Comparison of ENCODE assay signal across 8 cellular contexts in genomic region chr2:38600242-38600891, GRCh38. TPM values are rescaled to one million over a fixed set of nuclear protein-coding genes. Genes with fewer than 3 reads are reported as not detected.
DNase-seq lines count a peak whose midpoint lies in the region; ATAC-seq, FAIRE-seq and TF ChIP-seq lines count a peak whose summit lies in the region.

No MANE protein-coding gene starts in this region.

- no peaks in the 10 kb centered on the region for H3K9me3 ChIP-seq in BLaER1 treated with 17β-estradiol and CSF1 and Interleukin-3, amounts not matched to agents 10 nM and 100 nM (replicated peaks in 1 of 11)
- H3K9me3 ChIP-seq in K562 (replicated peaks; ENCODE audit: control insufficient read depth, insufficient read depth, low read depth, low read length) (no peaks in the 10 kb centered on the region), mucosa of rectum (ENCODE audit: control insufficient read depth in 2 of 2, low read length in 2 of 2) (no peaks in the 10 kb centered on the region)

- H3K9me1 ChIP-seq in K562 (ENCODE audit: control insufficient read depth, insufficient read depth, low read length): no peaks in the 10 kb centered on the region

- H4K20me1 ChIP-seq in BLaER1 treated with 17β-estradiol and CSF1 and Interleukin-3, amounts not matched to agents 10 nM and 100 nM: peaks cover 25 to 63% (median 36%) of the 10 kb centered on the region in 11 experiments; a peak in 20 of 22 replicates
- no peaks in the 10 kb centered on the region for H4K20me1 ChIP-seq in KMS-11 (ENCODE audit: insufficient read depth)
- H4K20me1 ChIP-seq in K562 (replicated peaks; ENCODE audit: control insufficient read depth, insufficient read depth, low read length): peaks cover 11% of the 10 kb centered on the region

- H3K79me2 ChIP-seq in KMS-11 (ENCODE audit: insufficient read depth, low read depth) (peaks cover 63% of the 10 kb centered on the region), K562 (ENCODE audit: control insufficient read depth, insufficient read depth, low read length) (peaks cover 74% of the 10 kb centered on the region)

- no peak for TF ChIP-seq EP300 in K562 (IDR thresholded peaks at IDR 0.05; ENCODE audit: low read length)

- TF ChIP-seq CTCF in KMS-11 (conservative IDR thresholded peaks at IDR 0.05; ENCODE audit: low read depth, low read length) (no peak), K562 (IDR thresholded peaks at IDR 0.05 in 2 of 3, conservative IDR thresholded peaks at IDR 0.05 in 1 of 3; ENCODE audit: insufficient read depth in 2 of 3, low read depth in 1 of 3, low read length in 3 of 3) (no peak)

- CTCF ChIA-PET in K562 (lab: Yijun Ruan, JAX; ENCODE audit: low intra/inter-chr PET ratio): interaction anchor here (0.5 kb wide), 1 partner anchor 96 kb away, joined by 3 read pairs; no protein-coding TSS in a partner anchor

- H3K27me3 ChIP-seq in BLaER1 treated with 17β-estradiol and CSF1 and Interleukin-3, amounts not matched to agents 10 nM and 100 nM: peaks cover 35 to 73% (median 54%) of the 10 kb centered on the region in 11 experiments
- no peaks in the 10 kb centered on the region for H3K27me3 ChIP-seq in KMS-11 (ENCODE audit: insufficient read depth, low read depth)
- H3K27me3 ChIP-seq in K562 (ENCODE audit: control insufficient read depth in 2 of 2, insufficient read depth in 2 of 2, low read length in 2 of 2): no peaks in the 10 kb centered on the region
- H3K27me3 ChIP-seq in mucosa of rectum (ENCODE audit: control insufficient read depth in 2 of 2, insufficient read depth in 2 of 2, low read length in 2 of 2): no peaks in the 10 kb centered on the region

- H2AFZ ChIP-seq in KMS-11 (ENCODE audit: low read depth): no peak overlapping the region
- no peak overlapping the region for H2AFZ ChIP-seq in K562 (ENCODE audit: low read depth, low read length)

- intact Hi-C loops in K562 (cut with micrococcal nuclease): no loop called here

- POLR2A ChIA-PET in K562 (lab: Yijun Ruan, JAX): interaction anchor here (0.6 to 3.5 kb wide), 7 partner anchors 9 to 151 kb away, joined by 3 to 15 read pairs (median 4); partner anchors contain the start of gene SRSF7

- DNase-seq in K562 (ENCODE audit: extremely low read depth in 1 of 4, low spot score in 3 of 4): peak in 2 of 4 experiments; percentile 32 to 75
- no peak for DNase-seq in nucleus accumbens (lab: John Stamatoyannopoulos, UW)
- DNase-seq in NCI-H774 (lab: John Stamatoyannopoulos, UW): no peak
- DNase-seq in left lobe of liver (ENCODE audit: low spot score): no peak
- no peak for DNase-seq in DMS153 (lab: John Stamatoyannopoulos, UW)

- 0% methylated on average over 13 of the region's 15 CpGs for WGBS in K562 (ENCODE audit: insufficient coverage, low coverage, missing lambda C conversion rate)

- no peak overlapping the region for H3K27ac ChIP-seq in BLaER1 treated with 17β-estradiol and CSF1 and Interleukin-3, amounts not matched to agents 10 nM and 100 nM
- H3K27ac ChIP-seq in KMS-11 (no peak overlapping the region), K562 (ENCODE audit: extremely low read depth, low read depth, low read length) (peak overlapping the region; percentile 92), mucosa of rectum (ENCODE audit: low read depth in 2 of 2, low read length in 2 of 2) (peak overlapping the region; percentile 25 to 43)

- ATAC-seq in K562: peak; percentile 44
- no peak for ATAC-seq in left lobe of liver

- no peak for TF ChIP-seq RAD21 in K562 (CRISPR knock-in tag; conservative IDR thresholded peaks at IDR 0.05 in 1 of 2, IDR thresholded peaks at IDR 0.05 in 1 of 2)

- in situ Hi-C loops in K562 (cut with MboI): loop anchor here (5.0 kb wide), 1 partner anchor 72 kb away; no protein-coding TSS in a partner anchor

- no peaks in the 10 kb centered on the region for H3K36me3 ChIP-seq in BLaER1 treated with 17β-estradiol and CSF1 and Interleukin-3, amounts not matched to agents 10 nM and 100 nM
- no peaks in the 10 kb centered on the region for H3K36me3 ChIP-seq in KMS-11 (ENCODE audit: insufficient read depth)
- peaks cover 11% of the 10 kb centered on the region; the same call in 1 of the 3 replicates for H3K36me3 ChIP-seq in K562 (ENCODE audit: control insufficient read depth, insufficient read depth, low read length)
- no peaks in the 10 kb centered on the region for H3K36me3 ChIP-seq in mucosa of rectum (ENCODE audit: control insufficient read depth in 2 of 2, insufficient read depth in 2 of 2, low read length in 2 of 2)

- FAIRE-seq in K562 (lab: Jason Lieb, UNC): no peak

- peak overlapping the region; percentile 3 to 94 (median 89); a peak in 17 of 22 replicates for H3K4me2 ChIP-seq in BLaER1 treated with 17β-estradiol and CSF1 and Interleukin-3, amounts not matched to agents 10 nM and 100 nM
- H3K4me2 ChIP-seq in KMS-11 (peak overlapping the region; percentile 76), K562 (ENCODE audit: insufficient read depth, low read length) (peak overlapping the region; percentile 82)

- H3K9ac ChIP-seq in BLaER1 treated with 17β-estradiol and CSF1 and Interleukin-3, amounts not matched to agents 10 nM and 100 nM: no peak overlapping the region; a peak in 1 of 22 replicates
- H3K9ac ChIP-seq in KMS-11: no peak overlapping the region
- H3K9ac ChIP-seq in K562 (ENCODE audit: insufficient read depth in 1 of 2, low read depth in 2 of 2, low read length in 2 of 2): peak overlapping the region; percentile 88 to 94
- H3K9ac ChIP-seq in mucosa of rectum (ENCODE audit: low read depth in 1 of 2, low read length in 2 of 2): peak overlapping the region; percentile 74 to 96

- 0 out of 20 replicates have a peak overlapping the region, but pooled peaks of 1 of the 10 experiments have one; percentile 84 for H3K4me3 ChIP-seq in BLaER1 treated with 17β-estradiol and CSF1 and Interleukin-3, amounts not matched to agents 10 nM and 100 nM
- H3K4me3 ChIP-seq in KMS-11 (IDR thresholded peaks at IDR 0.05; ENCODE audit: insufficient read depth, low read depth, low read length) (no peak overlapping the region), K562 (peak overlapping the region; percentile 92), mucosa of rectum (ENCODE audit: low read length in 2 of 2) (peak overlapping the region; percentile 43 to 83)

- peaks cover 19 to 45% (median 34%) of the 10 kb centered on the region in 10 experiments for H3K4me1 ChIP-seq in BLaER1 treated with 17β-estradiol and CSF1 and Interleukin-3, amounts not matched to agents 10 nM and 100 nM
- H3K4me1 ChIP-seq in KMS-11 (ENCODE audit: low read depth, poor library complexity, severe bottlenecking) (peaks cover 60% of the 10 kb centered on the region), K562 (replicated peaks in 1 of 2; ENCODE audit: control insufficient read depth in 2 of 2, insufficient read depth in 2 of 2, low read length in 2 of 2) (peaks cover 10 to 40% of the 10 kb centered on the region in 2 experiments), mucosa of rectum (ENCODE audit: control insufficient read depth in 2 of 2, insufficient read depth in 2 of 2, low read length in 2 of 2) (peaks cover 10 to 14% of the 10 kb centered on the region in 2 donors)

- BruUV-seq in K562 (replicated peaks; lab: Mats Ljungman, UMichigan): no TSS peak

- TF ChIP-seq POLR2A in K562 (conservative IDR thresholded peaks at IDR 0.05): 0 out of 2 replicates have a peak, but pooled peaks have one; percentile 21

TF ChIP-seq in K562, 482 proteins besides CTCF, POLR2A, EP300 and RAD21 (continues in another document):
- TF ChIP-seq ZNF518B (CRISPR knock-in tag; IDR thresholded peaks at IDR 0.05) (no peak), ARNT (IDR thresholded peaks at IDR 0.05) (0 out of 4 replicates have a peak, but pooled peaks of 1 of the 2 experiments have one; percentile 48), ZKSCAN1 (IDR thresholded peaks at IDR 0.05; ENCODE audit: low read depth, low read length) (peak; percentile 57; the same call in 1 of the 2 replicates)

RNA-seq across cellular contexts. Expression of gene HNRNPLL, which starts 2.4 kb away (rescaled TPM):
- total RNA-seq in K562 (2011; cell fraction: chromatin; rRNA removed; ENCODE audit: low replicate concordance): 95.1 and 247 TPM in 2 replicates
- total RNA-seq in K562 (2011; cell fraction: nucleolus; rRNA removed): 40.4 and 52.4 TPM in 2 replicates
- 85.7 and 116 TPM in 2 replicates for total RNA-seq in K562 (2011; cell fraction: nucleoplasm; rRNA removed)
- total RNA-seq in K562 (2014; rRNA removed) (67.5 and 73.0 TPM in 2 replicates), K562 (2014; rRNA removed; fragmentation: Illumina TruSeq; extraction: Trizol) (86.9 and 102 TPM in 2 replicates), K562 (2015; rRNA removed; fragmentation: Illumina TruSeq; extraction: Trizol) (57.1 and 57.8 TPM in 2 replicates), K562 (2021) (85.4 and 94.0 TPM in 2 replicates), left lobe of liver (12.3 TPM)
- polyA plus RNA-seq in K562 (2011; rRNA removed) (99.7 and 135 TPM in 2 replicates), K562 (2014; fragmentation: Illumina TruSeq; extraction: Trizol) (46.8 and 49.3 TPM in 2 replicates), K562 (2014; fragmentation: Nextera tagmentation; extraction: Ambion mirVana) (10 to 100 TPM; 19.8 to 24.7 TPM), K562 (2014; rRNA removed) (45.2 and 55.8 TPM in 2 replicates)
- 21.9 and 34.3 TPM in 2 replicates for polyA plus RNA-seq in K562 (2011; cell fraction: cytosol; rRNA removed)
- polyA plus RNA-seq in K562 (2011; cell fraction: nucleus; rRNA removed): 60.8 and 87.5 TPM in 2 replicates
- 41.1 and 47.5 TPM in 2 replicates for polyA plus RNA-seq in K562 (2012)
- polyA minus RNA-seq in K562 (2011; rRNA and poly(A)+ RNA removed): 160 and 182 TPM in 2 replicates
- polyA minus RNA-seq in K562 (2011; cell fraction: cytosol; rRNA and poly(A)+ RNA removed): 50.5 and 52.8 TPM in 2 replicates
- 79.6 and 164 TPM in 2 replicates for polyA minus RNA-seq in K562 (2011; cell fraction: nucleus; rRNA and poly(A)+ RNA removed)

Comparison
In these comparisons a context has a peak if more than half of its experiments do, and no peak if none do; other contexts are left out.
1. H3K27ac ChIP-seq: peak in K562 (single experiment) and mucosa of rectum (2 of 2); none in BLaER1 treated with 17β-estradiol and CSF1 and Interleukin-3, amounts not matched to agents 10 nM and 100 nM (0 of 11) and KMS-11 (single experiment).
2. H3K9ac ChIP-seq: peak in K562 (2 of 2) and mucosa of rectum (2 of 2); none in BLaER1 treated with 17β-estradiol and CSF1 and Interleukin-3, amounts not matched to agents 10 nM and 100 nM (0 of 11) and KMS-11 (single experiment).
3. Peak in every context shown above with its lines, with median percentiles within 50 percentile points of each other: H3K4me2 ChIP-seq.